ENCODE assay signal across 1 cellular context in genomic region chr2:164937864-164938401, GRCh38.
TF ChIP-seq lines count a peak whose summit lies in the region.

No MANE protein-coding gene starts in this region.

TF ChIP-seq in HepG2, 621 proteins besides CTCF, POLR2A, EP300 and RAD21 (continued from another document and continues in another):
- TF ChIP-seq JDP2 (CRISPR knock-in tag; IDR thresholded peaks at IDR 0.05; ENCODE audit: borderline replicate concordance): no peak
- no peak for TF ChIP-seq CEBPZ (IDR thresholded peaks at IDR 0.05; ENCODE audit: low read length)
- no peak for TF ChIP-seq HNRNPLL (IDR thresholded peaks at IDR 0.05; ENCODE audit: low read depth, low read length, poor library complexity, severe bottlenecking)
- TF ChIP-seq ZNF460 (CRISPR knock-in tag; IDR thresholded peaks at IDR 0.05; ENCODE audit: borderline replicate concordance): no peak
- no peak for TF ChIP-seq ZBTB44 (CRISPR knock-in tag; IDR thresholded peaks at IDR 0.05)
- no peak; the same call in 1 of the 2 replicates for TF ChIP-seq ELF1 (CRISPR knock-in tag; IDR thresholded peaks at IDR 0.05)
- no peak for TF ChIP-seq ZNF333 (CRISPR knock-in tag; IDR thresholded peaks at IDR 0.05; ENCODE audit: borderline replicate concordance)
- TF ChIP-seq ZBTB4 (CRISPR knock-in tag; IDR thresholded peaks at IDR 0.05; ENCODE audit: borderline replicate concordance): no peak
- TF ChIP-seq ZNF484 (CRISPR knock-in tag; IDR thresholded peaks at IDR 0.05; ENCODE audit: borderline replicate concordance, low read depth): no peak
- TF ChIP-seq ZXDC (CRISPR knock-in tag; IDR thresholded peaks at IDR 0.05): no peak
- TF ChIP-seq ELF3 (CRISPR knock-in tag; IDR thresholded peaks at IDR 0.05): peak; percentile 82
- TF ChIP-seq ZNF660 (CRISPR knock-in tag; IDR thresholded peaks at IDR 0.05; ENCODE audit: borderline replicate concordance, low read depth): no peak
- no peak for TF ChIP-seq MLLT10 (CRISPR knock-in tag; IDR thresholded peaks at IDR 0.05)
- no peak for TF ChIP-seq BHLHE40 (IDR thresholded peaks at IDR 0.05; ENCODE audit: low read length)
- TF ChIP-seq TOPORS (CRISPR knock-in tag; IDR thresholded peaks at IDR 0.05): no peak
- TF ChIP-seq HMGXB4 (CRISPR knock-in tag; IDR thresholded peaks at IDR 0.05; ENCODE audit: borderline replicate concordance in 1 of 2, low read depth in 1 of 2): 0 out of 4 replicates have a peak, but pooled peaks have one; percentile 16 to 38
- peak; percentile 58; the same call in 1 of the 2 replicates for TF ChIP-seq SALL1 (CRISPR knock-in tag; IDR thresholded peaks at IDR 0.05)
- TF ChIP-seq ZFP62 (CRISPR knock-in tag; IDR thresholded peaks at IDR 0.05): no peak
- peak; percentile 33; the same call in 1 of the 2 replicates for TF ChIP-seq ZNF292 (CRISPR knock-in tag; IDR thresholded peaks at IDR 0.05; ENCODE audit: borderline replicate concordance, low read depth)
- TF ChIP-seq HOXA3 (CRISPR knock-in tag; IDR thresholded peaks at IDR 0.05): peak; percentile 51; the same call in 1 of the 2 replicates
- no peak for TF ChIP-seq ZNF547 (CRISPR knock-in tag; IDR thresholded peaks at IDR 0.05)
- TF ChIP-seq RFXANK (CRISPR knock-in tag; IDR thresholded peaks at IDR 0.05): no peak
- no peak for TF ChIP-seq ZNF224 (CRISPR knock-in tag; IDR thresholded peaks at IDR 0.05)
- TF ChIP-seq ZNF710 (CRISPR knock-in tag; IDR thresholded peaks at IDR 0.05; ENCODE audit: borderline replicate concordance): peak; percentile 99
- no peak for TF ChIP-seq ZSCAN12 (CRISPR knock-in tag; IDR thresholded peaks at IDR 0.05)
- no peak for TF ChIP-seq TRAFD1 (CRISPR knock-in tag; IDR thresholded peaks at IDR 0.05; ENCODE audit: borderline replicate concordance)
- TF ChIP-seq ZNF598 (CRISPR knock-in tag; IDR thresholded peaks at IDR 0.05; ENCODE audit: borderline replicate concordance): no peak
- no peak for TF ChIP-seq GATAD1 (CRISPR knock-in tag; IDR thresholded peaks at IDR 0.05)
- TF ChIP-seq BATF2 (CRISPR knock-in tag; IDR thresholded peaks at IDR 0.05): no peak
- no peak for TF ChIP-seq ZNF138 (CRISPR knock-in tag; IDR thresholded peaks at IDR 0.05; ENCODE audit: low read depth)
- TF ChIP-seq NCOA1 (CRISPR knock-in tag; IDR thresholded peaks at IDR 0.05): no peak
- no peak for TF ChIP-seq ZNF354B (CRISPR knock-in tag; IDR thresholded peaks at IDR 0.05)
- peak; percentile 70 for TF ChIP-seq DRAP1 (CRISPR knock-in tag; IDR thresholded peaks at IDR 0.05)
- no peak for TF ChIP-seq GLI4 (CRISPR knock-in tag; IDR thresholded peaks at IDR 0.05; ENCODE audit: borderline replicate concordance)
- no peak for TF ChIP-seq ZNF576 (CRISPR knock-in tag; IDR thresholded peaks at IDR 0.05)
- no peak for TF ChIP-seq TFDP2 (CRISPR knock-in tag; IDR thresholded peaks at IDR 0.05)
